Comparison of ENCODE assay signal across 8 cellular contexts in the genomic region with DNA sequence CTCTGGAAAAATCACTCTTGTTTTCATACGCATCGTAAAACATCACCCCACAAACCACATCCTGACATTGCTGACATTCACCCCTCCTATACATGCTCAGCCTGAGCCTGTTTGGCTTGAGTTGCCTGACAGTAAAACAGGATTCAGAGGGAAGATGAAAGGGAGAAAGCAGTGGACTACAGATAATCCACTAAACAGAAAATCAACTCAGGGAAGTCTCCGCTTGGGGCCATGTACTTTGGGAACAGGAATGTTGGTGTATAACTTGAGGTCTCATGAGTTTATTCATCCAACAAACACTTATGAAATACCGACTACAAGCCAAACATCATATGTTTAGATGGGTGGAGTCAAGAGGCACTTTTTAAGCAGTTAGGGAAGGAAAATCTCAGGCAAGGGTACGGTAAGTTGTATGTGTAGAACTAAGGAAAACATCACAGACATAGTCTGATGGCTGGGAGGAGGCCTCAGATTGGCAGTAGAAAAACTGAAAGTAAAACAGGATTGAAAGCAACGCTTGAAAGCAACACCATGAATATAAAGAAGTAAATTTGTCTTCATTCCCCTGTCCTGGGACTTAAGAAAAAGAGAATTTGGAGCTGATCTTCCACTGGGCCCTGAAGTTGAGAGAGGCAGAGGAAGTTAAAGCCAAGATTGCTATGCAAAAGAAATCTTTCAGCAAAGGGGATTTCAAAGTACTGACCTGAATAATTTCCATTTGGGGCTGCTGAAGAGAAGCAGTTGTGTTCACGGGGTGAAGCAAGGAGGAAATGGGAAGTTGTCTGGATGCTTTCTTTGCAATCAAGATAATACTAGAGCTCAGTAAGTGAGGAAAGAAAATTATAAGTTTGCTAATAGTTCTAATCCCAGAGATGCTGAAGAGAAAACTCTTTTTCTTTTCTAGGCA. TPM values are rescaled to one million over a fixed set of nuclear protein-coding genes. Genes with fewer than 3 reads are reported as not detected.
DNase-seq lines count a peak whose midpoint lies in the region; ATAC-seq and TF ChIP-seq lines count a peak whose summit lies in the region.

No MANE protein-coding gene starts in this region.

- H3K27ac Mint-ChIP-seq in activated naive CD8-positive, alpha-beta T cell treated with anti-CD3 and anti-CD28 coated beads, Interleukin-2, amount 10 ng/mL, durations not matched to agents 7 days and 5 days: peak overlapping the region; percentile 93

- H3K27me3 ChIP-seq in Peyer's patch (no peaks in the 10 kb centered on the region), liver (ENCODE audit: control insufficient read depth in 4 of 4, insufficient read depth in 4 of 4, low read length in 3 of 4) (no peaks in the 10 kb centered on the region)

- H3K4me3 Mint-ChIP-seq in activated naive CD8-positive, alpha-beta T cell treated with anti-CD3 and anti-CD28 coated beads, Interleukin-2, amount 10 ng/mL, durations not matched to agents 7 days and 5 days: peak overlapping the region; percentile 81

- TF ChIP-seq POLR2A in Peyer's patch (IDR thresholded peaks at IDR 0.05): no peak

- WGBS in liver: 55% methylated on average over 7 of the region's 7 CpGs

- H3K4me1 ChIP-seq in Peyer's patch (peaks cover 0 to 4% (median 1%) of the 10 kb centered on the region in 4 donors), liver (ENCODE audit: control insufficient read depth in 4 of 4, insufficient read depth in 4 of 4, low read length in 3 of 4) (peaks cover 0 to 4% (median 1%) of the 10 kb centered on the region in 4 donors)

- TF ChIP-seq CTCF in Peyer's patch (IDR thresholded peaks at IDR 0.05) (no peak), liver (IDR thresholded peaks at IDR 0.05; ENCODE audit: low read depth, low read length, missing input control) (no peak)

- H3K36me3 ChIP-seq in Peyer's patch (no peaks in the 10 kb centered on the region), liver (ENCODE audit: control insufficient read depth in 4 of 4, insufficient read depth in 3 of 4, low read depth in 1 of 4, low read length in 3 of 4) (no peaks in the 10 kb centered on the region)

- H3K27me3 Mint-ChIP-seq in activated naive CD8-positive, alpha-beta T cell treated with anti-CD3 and anti-CD28 coated beads, Interleukin-2, amount 10 ng/mL, durations not matched to agents 7 days and 5 days: no peaks in the 10 kb centered on the region

- peak; percentile 96 for ATAC-seq in GM18517 (IDR thresholded peaks at IDR 0.05; ENCODE audit: unreplicated experiment)
- ATAC-seq in HG02870 (IDR thresholded peaks at IDR 0.05; ENCODE audit: unreplicated experiment): peak; percentile 90
- peak; percentile 93 for ATAC-seq in activated naive CD8-positive, alpha-beta T cell treated with anti-CD3 and anti-CD28 coated beads, Interleukin-2, amount 10 ng/mL, durations not matched to agents 7 days and 5 days (ENCODE audit: low read depth)

- peak overlapping the region in 1 of 2 donors; percentile 72 for H3K9ac ChIP-seq in liver (ENCODE audit: low read depth in 1 of 2, low read length in 2 of 2)

- H3K9me3 ChIP-seq in Peyer's patch (no peaks in the 10 kb centered on the region), liver (ENCODE audit: control insufficient read depth in 4 of 4, low read length in 3 of 4) (no peaks in the 10 kb centered on the region)

- peak overlapping the region; percentile 49 to 82 (median 72) for H3K27ac ChIP-seq in Peyer's patch
- peak overlapping the region; percentile 27 to 62 for H3K27ac ChIP-seq in liver (ENCODE audit: low read depth in 1 of 2, low read length in 2 of 2)

- H3K4me1 Mint-ChIP-seq in activated naive CD8-positive, alpha-beta T cell treated with anti-CD3 and anti-CD28 coated beads, Interleukin-2, amount 10 ng/mL, durations not matched to agents 7 days and 5 days: peaks cover 25% of the 10 kb centered on the region

- H3K9me3 Mint-ChIP-seq in activated naive CD8-positive, alpha-beta T cell treated with anti-CD3 and anti-CD28 coated beads, Interleukin-2, amount 10 ng/mL, durations not matched to agents 7 days and 5 days: peaks cover 2% of the 10 kb centered on the region

- no peaks in the 10 kb centered on the region for H3K36me3 Mint-ChIP-seq in activated naive CD8-positive, alpha-beta T cell treated with anti-CD3 and anti-CD28 coated beads, Interleukin-2, amount 10 ng/mL, durations not matched to agents 7 days and 5 days

- DNase-seq in Peyer's patch (peak in 2 of 3 donors; percentile 75 to 76), stromal cell of bone marrow (ENCODE audit: low read depth) (peak; percentile 48), HuH-7.5 (ENCODE audit: low spot score) (no peak), DMS153 treated with DMSO at 0.1 percent for 48 hours (lab: John Stamatoyannopoulos, UW; ENCODE audit: unreplicated experiment) (no peak)
- DNase-seq in activated naive CD8-positive, alpha-beta T cell treated with anti-CD3 and anti-CD28 coated beads, Interleukin-2, amount 10 ng/mL, durations not matched to agents 7 days and 5 days: peak; percentile 34

- POLR2A ChIA-PET in activated naive CD8-positive, alpha-beta T cell treated with anti-CD3 and anti-CD28 coated beads, Interleukin-2, amount 10 ng/mL, durations not matched to agents 7 days and 5 days (lab: Charles Lee): interaction anchor here (2.0 kb wide), 1 partner anchor 409 kb away, joined by 11 read pairs; a partner anchor contains a TSS

- H3K4me3 ChIP-seq in Peyer's patch: peak overlapping the region; percentile 2 to 28 (median 15)
- H3K4me3 ChIP-seq in liver (ENCODE audit: low read depth in 1 of 3, low read length in 3 of 3): peak overlapping the region; percentile 24 to 30 (median 29)

- TF ChIP-seq RAD21 in liver (IDR thresholded peaks at IDR 0.05): no peak

TF ChIP-seq in liver, 16 proteins besides CTCF, POLR2A, EP300 and RAD21:
- TF ChIP-seq EGR1 (IDR thresholded peaks at IDR 0.05; ENCODE audit: low read depth in 2 of 2): no peak
- TF ChIP-seq SP1 (IDR thresholded peaks at IDR 0.05): no peak
- TF ChIP-seq NR2F2 (IDR thresholded peaks at IDR 0.05): no peak
- TF ChIP-seq FOXA1 (IDR thresholded peaks at IDR 0.05): no peak
- TF ChIP-seq HNF4A (conservative IDR thresholded peaks at IDR 0.05): no peak
- no peak for TF ChIP-seq HNF4G (IDR thresholded peaks at IDR 0.05)
- no peak for TF ChIP-seq FOXA2 (IDR thresholded peaks at IDR 0.05)
- TF ChIP-seq, protein P1, sequence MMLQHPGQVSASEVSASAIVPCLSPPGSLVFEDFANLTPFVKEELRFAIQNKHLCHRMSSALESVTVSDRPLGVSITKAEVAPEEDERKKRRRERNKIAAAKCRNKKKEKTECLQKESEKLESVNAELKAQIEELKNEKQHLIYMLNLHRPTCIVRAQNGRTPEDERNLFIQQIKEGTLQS (IDR thresholded peaks at IDR 0.05): no peak
- peak; percentile 21 for TF ChIP-seq YY1 (IDR thresholded peaks at IDR 0.05)
- no peak for TF ChIP-seq GABPA (IDR thresholded peaks at IDR 0.05 in 1 of 2, conservative IDR thresholded peaks at IDR 0.05 in 1 of 2)
- no peak for TF ChIP-seq JUND (IDR thresholded peaks at IDR 0.05)
- TF ChIP-seq TAF1 (conservative IDR thresholded peaks at IDR 0.05): no peak
- no peak for TF ChIP-seq RXRA (IDR thresholded peaks at IDR 0.05)
- TF ChIP-seq, protein P2, sequence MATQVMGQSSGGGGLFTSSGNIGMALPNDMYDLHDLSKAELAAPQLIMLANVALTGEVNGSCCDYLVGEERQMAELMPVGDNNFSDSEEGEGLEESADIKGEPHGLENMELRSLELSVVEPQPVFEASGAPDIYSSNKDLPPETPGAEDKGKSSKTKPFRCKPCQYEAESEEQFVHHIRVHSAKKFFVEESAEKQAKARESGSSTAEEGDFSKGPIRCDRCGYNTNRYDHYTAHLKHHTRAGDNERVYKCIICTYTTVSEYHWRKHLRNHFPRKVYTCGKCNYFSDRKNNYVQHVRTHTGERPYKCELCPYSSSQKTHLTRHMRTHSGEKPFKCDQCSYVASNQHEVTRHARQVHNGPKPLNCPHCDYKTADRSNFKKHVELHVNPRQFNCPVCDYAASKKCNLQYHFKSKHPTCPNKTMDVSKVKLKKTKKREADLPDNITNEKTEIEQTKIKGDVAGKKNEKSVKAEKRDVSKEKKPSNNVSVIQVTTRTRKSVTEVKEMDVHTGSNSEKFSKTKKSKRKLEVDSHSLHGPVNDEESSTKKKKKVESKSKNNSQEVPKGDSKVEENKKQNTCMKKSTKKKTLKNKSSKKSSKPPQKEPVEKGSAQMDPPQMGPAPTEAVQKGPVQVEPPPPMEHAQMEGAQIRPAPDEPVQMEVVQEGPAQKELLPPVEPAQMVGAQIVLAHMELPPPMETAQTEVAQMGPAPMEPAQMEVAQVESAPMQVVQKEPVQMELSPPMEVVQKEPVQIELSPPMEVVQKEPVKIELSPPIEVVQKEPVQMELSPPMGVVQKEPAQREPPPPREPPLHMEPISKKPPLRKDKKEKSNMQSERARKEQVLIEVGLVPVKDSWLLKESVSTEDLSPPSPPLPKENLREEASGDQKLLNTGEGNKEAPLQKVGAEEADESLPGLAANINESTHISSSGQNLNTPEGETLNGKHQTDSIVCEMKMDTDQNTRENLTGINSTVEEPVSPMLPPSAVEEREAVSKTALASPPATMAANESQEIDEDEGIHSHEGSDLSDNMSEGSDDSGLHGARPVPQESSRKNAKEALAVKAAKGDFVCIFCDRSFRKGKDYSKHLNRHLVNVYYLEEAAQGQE (IDR thresholded peaks at IDR 0.05): no peak
- TF ChIP-seq, protein P3, sequence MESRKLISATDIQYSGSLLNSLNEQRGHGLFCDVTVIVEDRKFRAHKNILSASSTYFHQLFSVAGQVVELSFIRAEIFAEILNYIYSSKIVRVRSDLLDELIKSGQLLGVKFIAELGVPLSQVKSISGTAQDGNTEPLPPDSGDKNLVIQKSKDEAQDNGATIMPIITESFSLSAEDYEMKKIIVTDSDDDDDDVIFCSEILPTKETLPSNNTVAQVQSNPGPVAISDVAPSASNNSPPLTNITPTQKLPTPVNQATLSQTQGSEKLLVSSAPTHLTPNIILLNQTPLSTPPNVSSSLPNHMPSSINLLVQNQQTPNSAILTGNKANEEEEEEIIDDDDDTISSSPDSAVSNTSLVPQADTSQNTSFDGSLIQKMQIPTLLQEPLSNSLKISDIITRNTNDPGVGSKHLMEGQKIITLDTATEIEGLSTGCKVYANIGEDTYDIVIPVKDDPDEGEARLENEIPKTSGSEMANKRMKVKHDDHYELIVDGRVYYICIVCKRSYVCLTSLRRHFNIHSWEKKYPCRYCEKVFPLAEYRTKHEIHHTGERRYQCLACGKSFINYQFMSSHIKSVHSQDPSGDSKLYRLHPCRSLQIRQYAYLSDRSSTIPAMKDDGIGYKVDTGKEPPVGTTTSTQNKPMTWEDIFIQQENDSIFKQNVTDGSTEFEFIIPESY (IDR thresholded peaks at IDR 0.05): peak; percentile 10

RNA-seq across cellular contexts. Expression of a gene that starts 28.8 kb away (rescaled TPM):
- total RNA-seq in Peyer's patch (10 to 100 TPM in 1 of 4 donors, 1 to 10 TPM in 3; 1.4 to 11.6 (median 3.5) TPM), liver (1 to 10 TPM in 1 of 2 donors, under 1 TPM in 1; 0.75 to 5.2 TPM)
- under 1 TPM; 0.14 to 0.42 TPM for total RNA-seq in activated naive CD8-positive, alpha-beta T cell treated with anti-CD3 and anti-CD28 coated beads, Interleukin-2, amount 10 ng/mL, durations not matched to agents 7 days and 5 days
- 1 to 10 TPM; 1.0 to 1.5 TPM for polyA plus RNA-seq in liver

Comparison
In these comparisons a context has a peak if more than half of its experiments do, and no peak if none do; other contexts are left out.
1. DNase-seq: peak in Peyer's patch (2 of 3), activated naive CD8-positive, alpha-beta T cell treated with anti-CD3 and anti-CD28 coated beads, Interleukin-2, amount 10 ng/mL, durations not matched to agents 7 days and 5 days (single experiment) and stromal cell of bone marrow (single experiment); none in HuH-7.5 (single experiment) and DMS153 treated with DMSO at 0.1 percent for 48 hours (single experiment).
2. Peak in every context shown above with its lines, with median percentiles within 50 percentile points of each other: ATAC-seq.